ENCODE assay signal across 18 cellular contexts in genomic region chr6:39391182-39391581, GRCh38.
"Had no signal": no experiment of that assay in that cellular context is flagged by ENCODE, and none has a peak within 500 bp of the region (broad histone marks: within the 10 kb centered on the region; RNA-seq: fewer than 3 reads in every experiment).

No MANE protein-coding gene starts in this region.

- DNase-seq: IMR-90, Karpas-422, KG1, MG63, NCI-H1092, NCI-H1105 treated with DMSO at 0.1 percent for 48 hours, NCI-H1417 treated with DMSO at 0.1 percent for 48 hours, NCI-H146, NCI-H187 treated with DMSO at 0.1 percent for 48 hours, NCI-H2029 treated with DMSO at 0.1 percent for 48 hours, NCI-H226, NCI-H446, NCI-H510A, NCI-H524 treated with DMSO at 0.1 percent for 48 hours, NCI-H69, NCI-H774, SHP77 had no signal

- H3K27ac ChIP-seq: RWPE1 had no signal

- H3K36me3 ChIP-seq: MG63 had no signal

- H3K4me3 ChIP-seq: MG63 had no signal

- H3K9me3 ChIP-seq: MG63 had no signal

- H3K27me3 ChIP-seq: MG63 had no signal
